Comparison of ENCODE assay signal across 6 cellular contexts in genomic region chr9:116403171-116403570, GRCh38.
"Had no signal": no experiment of that assay in that cellular context is flagged by ENCODE, and none has a peak within 500 bp of the region (broad histone marks: within the 10 kb centered on the region; RNA-seq: fewer than 3 reads in every experiment).

No MANE protein-coding gene starts in this region.

- H3K4me3 ChIP-seq: GM23248, K562 had no signal

- ATAC-seq: K562 had no signal

- H3K27ac ChIP-seq: GM23248 had no signal

- H2AFZ ChIP-seq: GM23248 had no signal

- H3K9ac ChIP-seq: GM23248 had no signal

- DNase-seq: GM23248, GOT3, H9, HCEC 1CT, IMR-90 had no signal
